ENCODE assay signal across 1 cellular context in the genomic region with DNA sequence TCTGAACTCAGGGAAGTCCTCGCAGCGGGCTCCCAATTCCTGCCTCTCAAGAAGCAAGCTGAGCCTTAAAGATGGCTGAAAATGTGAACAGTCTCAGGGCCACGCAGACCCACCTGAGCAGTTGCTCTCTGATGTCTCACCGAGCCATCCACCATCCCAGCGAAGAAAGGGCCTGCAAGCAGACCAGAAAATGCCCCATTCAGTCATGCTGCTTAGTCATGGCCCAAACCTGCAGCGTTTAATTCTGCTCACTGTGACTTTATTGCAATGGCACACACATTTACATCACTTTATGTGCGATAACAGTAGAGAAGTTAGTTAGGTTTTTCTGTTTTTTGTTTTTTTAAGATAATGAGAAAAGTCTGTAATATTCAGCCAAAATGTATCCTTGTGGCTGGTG.
TF ChIP-seq lines count a peak whose summit lies in the region.

No MANE protein-coding gene starts in this region.

TF ChIP-seq in H1, 55 proteins besides CTCF, POLR2A, EP300 and RAD21:
- TF ChIP-seq BCL11A (IDR thresholded peaks at IDR 0.05; ENCODE audit: low read depth in 2 of 2, low read length in 2 of 2) = no peak
- no peak for TF ChIP-seq GTF2F1 (IDR thresholded peaks at IDR 0.05; ENCODE audit: borderline replicate concordance, low read depth, low read length)
- no peak for TF ChIP-seq TAF7 (optimal IDR thresholded peaks at IDR 0.05; ENCODE audit: borderline replicate concordance, low read depth, low read length)
- no peak for TF ChIP-seq JUND (IDR thresholded peaks at IDR 0.05; ENCODE audit: low read length)
- no peak for TF ChIP-seq RBBP5 (IDR thresholded peaks at IDR 0.05; ENCODE audit: borderline replicate concordance, low read depth, low read length)
- no peak for TF ChIP-seq TCF12 (IDR thresholded peaks at IDR 0.05; ENCODE audit: low read depth, low read length)
- TF ChIP-seq EZH2 (IDR thresholded peaks at IDR 0.05; ENCODE audit: low read depth, low read length, severe bottlenecking) = no peak
- TF ChIP-seq RNF2 (IDR thresholded peaks at IDR 0.05; ENCODE audit: borderline replicate concordance, low read depth, low read length, missing control alignments, poor library complexity, severe bottlenecking) = no peak
- no peak for TF ChIP-seq ATF2 (IDR thresholded peaks at IDR 0.05; ENCODE audit: low read length)
- no peak for TF ChIP-seq CHD1 (IDR thresholded peaks at IDR 0.05; ENCODE audit: low read depth, low read length)
- no peak for TF ChIP-seq NRF1 (IDR thresholded peaks at IDR 0.05; ENCODE audit: low read depth, low read length)
- TF ChIP-seq SP1 (IDR thresholded peaks at IDR 0.05; ENCODE audit: low read depth, low read length) = no peak
- TF ChIP-seq SRF (IDR thresholded peaks at IDR 0.05; ENCODE audit: low read depth, low read length) = no peak
- no peak for TF ChIP-seq ZNF274 (IDR thresholded peaks at IDR 0.05; ENCODE audit: borderline replicate concordance, extremely low read depth, low read length)
- TF ChIP-seq PHF8 (conservative IDR thresholded peaks at IDR 0.05; ENCODE audit: low read depth, low read length) = no peak
- TF ChIP-seq ASH2L (IDR thresholded peaks at IDR 0.05; ENCODE audit: low read length) = no peak
- no peak for TF ChIP-seq SIX5 (IDR thresholded peaks at IDR 0.05; ENCODE audit: low read depth, low read length)
- TF ChIP-seq, protein P1, sequence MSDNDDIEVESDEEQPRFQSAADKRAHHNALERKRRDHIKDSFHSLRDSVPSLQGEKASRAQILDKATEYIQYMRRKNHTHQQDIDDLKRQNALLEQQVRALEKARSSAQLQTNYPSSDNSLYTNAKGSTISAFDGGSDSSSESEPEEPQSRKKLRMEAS (IDR thresholded peaks at IDR 0.05) = no peak
- TF ChIP-seq POLR2AphosphoS5 (IDR thresholded peaks at IDR 0.05; ENCODE audit: low read depth, low read length) = no peak
- no peak for TF ChIP-seq YY1 (IDR thresholded peaks at IDR 0.05; ENCODE audit: low read depth, low read length)
TF ChIP-seq in H1: peak in this region for 0.
